7 cellular contexts compared by ENCODE assay signal in the genomic region with DNA sequence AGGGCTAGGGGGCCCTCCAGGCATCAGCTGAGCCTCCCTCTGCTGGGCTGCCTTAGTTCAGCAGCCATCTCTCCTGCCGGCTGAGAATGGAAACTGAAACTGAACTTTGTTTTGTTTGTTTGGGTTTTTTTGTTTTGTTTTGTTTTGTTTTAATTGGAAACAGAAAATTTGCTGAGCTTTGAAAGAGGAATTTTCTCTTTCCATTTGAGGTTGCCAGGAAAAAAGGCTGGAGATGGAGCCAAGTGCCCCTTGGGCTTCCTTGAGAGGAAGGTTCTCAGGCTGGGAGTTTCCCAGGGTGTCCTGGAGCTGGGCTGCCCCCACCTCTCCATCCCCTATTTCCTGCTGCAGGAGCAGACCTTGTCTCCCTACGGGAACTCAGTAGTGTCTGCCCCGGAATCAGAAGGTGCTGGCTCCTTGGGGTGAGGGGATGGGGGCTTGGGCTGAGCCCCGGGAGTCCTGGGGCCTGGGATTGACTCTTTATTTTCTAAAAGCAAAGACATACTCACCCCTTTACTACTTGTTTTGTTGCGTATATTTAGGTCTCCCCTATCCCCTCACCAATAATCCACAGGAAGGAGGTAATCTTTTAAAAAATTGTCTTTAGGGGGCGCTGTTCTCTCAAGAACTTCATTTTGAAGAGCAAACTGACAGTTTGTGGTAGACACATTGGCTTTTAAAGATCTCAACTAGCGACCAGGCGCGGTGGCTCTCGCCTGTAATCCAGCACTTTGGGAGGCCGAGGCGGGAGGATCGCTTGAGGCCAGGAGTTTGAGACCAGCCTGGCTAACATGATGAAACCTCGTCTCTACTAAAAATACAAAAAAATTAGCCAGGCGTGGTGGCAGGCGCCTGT. TPM values are rescaled to one million over a fixed set of nuclear protein-coding genes. Genes with fewer than 3 reads are reported as not detected.
A peak's percentile ranks its signal among the peaks of the same experiment; 100 is the strongest.
DNase-seq lines count a peak whose midpoint lies in the region; ATAC-seq, FAIRE-seq and TF ChIP-seq lines count a peak whose summit lies in the region.

No MANE protein-coding gene starts in this region.

- SMC1A ChIA-PET in GM12878 (lab: Charles Lee; ENCODE audit: uncharacterized antibody, unreplicated experiment), result interaction anchor here (0.6 to 4.0 kb wide), 39 partner anchors 12 to 479 kb away, joined by 3 to 35 read pairs (median 4); a partner anchor contains a TSS

- CTCF ChIA-PET in GM10248 (lab: Yijun Ruan, JAX), result interaction anchor here (0.7 to 3.8 kb wide), 50 partner anchors 8 to 636 kb away, joined by 3 to 25 read pairs (median 4); a partner anchor contains a TSS
- CTCF ChIA-PET in GM12878 (lab: Yijun Ruan, JAX), result interaction anchor here (0.6 to 5.6 kb wide), 62 partner anchors 11 to 608 kb away, joined by 3 to 80 read pairs (median 4); a partner anchor contains a TSS

- H4K20me1 ChIP-seq in GM12878 (ENCODE audit: control insufficient read depth, insufficient read depth) (no peaks in the 10 kb centered on the region), smooth muscle cell (ENCODE audit: low read depth) (no peaks in the 10 kb centered on the region)

- H3K4me1 ChIP-seq in GM12878 (ENCODE audit: control insufficient read depth, insufficient read depth, low read length), result peaks cover 10% of the 10 kb centered on the region
- H3K4me1 ChIP-seq in smooth muscle cell (ENCODE audit: low read depth), result no peaks in the 10 kb centered on the region

- 19% methylated on average over 16 of the region's 16 CpGs for WGBS in GM12878 (ENCODE audit: insufficient coverage, insufficient replicate concordance, low lambda C conversion rate, missing lambda C conversion rate)
- 47% methylated on average over 16 of the region's 16 CpGs for WGBS in smooth muscle cell (ENCODE audit: low lambda C conversion rate)

- in situ Hi-C loops in KBM-7 (cut with MboI; ENCODE audit: low pct_unique_long_range_greater_than_20kb, low sequenced_read_pairs), result no loop called here
- in situ Hi-C loops in GM12878 (cut with MboI), result no loop called here

- H3K4me3 ChIP-seq in GM12878 (peak overlapping the region; percentile 43), smooth muscle cell (peak overlapping the region; percentile 17)

- peak overlapping the region; percentile 89 for H3K9ac ChIP-seq in GM12878 (ENCODE audit: control insufficient read depth, insufficient read depth, low read length)
- H3K9ac ChIP-seq in smooth muscle cell (ENCODE audit: low read depth), result no peak overlapping the region

- DNase-seq in GM10248 (ENCODE audit: extremely low spot score) (peak; percentile 81), KBM-7 (peak; percentile 84), T-helper 1 cell (peak; percentile 35 to 80 (median 55)), GM12878 (ENCODE audit: low read depth, low spot score) (peak; percentile 56), iPS DF 4.7 (ENCODE audit: extremely low read depth, low spot score) (peak; percentile 49), smooth muscle cell (lab: John Stamatoyannopoulos, UW; ENCODE audit: unreplicated experiment) (peak; percentile 3)

- TF ChIP-seq POLR2A in GM12878 (IDR thresholded peaks at IDR 0.05; ENCODE audit: low read depth, low read length), result peak; percentile 63

- H3K79me2 ChIP-seq in GM12878 (ENCODE audit: control insufficient read depth, insufficient read depth, low read length) (no peaks in the 10 kb centered on the region), smooth muscle cell (ENCODE audit: low read depth) (no peaks in the 10 kb centered on the region)

- no TSS peak for BruUV-seq in GM12878 (replicated peaks; lab: Mats Ljungman, UMichigan)

- RAD21 ChIA-PET in GM12878 (lab: Charles Lee; ENCODE audit: unreplicated experiment), result interaction anchor here (0.6 to 3.9 kb wide), 41 partner anchors 8 to 480 kb away, joined by 3 to 26 read pairs (median 5); a partner anchor contains a TSS

- peak; percentile 61 for TF ChIP-seq CTCF in GM10248 (IDR thresholded peaks at IDR 0.05; ENCODE audit: control extremely low read depth, extremely low read depth, low read depth, missing control alignments)
- peak; percentile 50 to 66 (median 56); a peak in 5 of 6 replicates for TF ChIP-seq CTCF in GM12878 (IDR thresholded peaks at IDR 0.05 in 2 of 3, conservative IDR thresholded peaks at IDR 0.05 in 1 of 3; ENCODE audit: control insufficient read depth in 2 of 3, extremely low read depth in 1 of 3, insufficient read depth in 1 of 3, low read depth in 3 of 3, low read length in 3 of 3)
- peak; percentile 54 for TF ChIP-seq CTCF in smooth muscle cell (IDR thresholded peaks at IDR 0.05; ENCODE audit: borderline replicate concordance, insufficient read depth, poor library complexity, severe bottlenecking)

- no peaks in the 10 kb centered on the region for H3K27me3 ChIP-seq in GM12878 (replicated peaks in 1 of 2; ENCODE audit: control insufficient read depth in 2 of 2, insufficient read depth in 2 of 2, low read length in 1 of 2)
- no peaks in the 10 kb centered on the region for H3K27me3 ChIP-seq in smooth muscle cell (ENCODE audit: low read depth)

- H3K4me2 ChIP-seq in GM12878 (ENCODE audit: control insufficient read depth, insufficient read depth) (peak overlapping the region; percentile 98), smooth muscle cell (peak overlapping the region; percentile 59)

- H3F3A ChIP-seq in smooth muscle cell (ENCODE audit: low read depth), result no peaks in the 10 kb centered on the region

- POLR2A ChIA-PET in GM10248 (lab: Yijun Ruan, JAX), result interaction anchor here (0.6 to 0.7 kb wide), 3 partner anchors 32 to 366 kb away, joined by 3 to 11 read pairs (median 4); no protein-coding TSS in a partner anchor
- POLR2A ChIA-PET in GM12878 (lab: Charles Lee), result interaction anchor here (0.6 to 1.1 kb wide), 7 partner anchors 25 to 757 kb away, joined by 3 to 7 read pairs (median 3); a partner anchor contains a TSS

- H3K27ac ChIP-seq in GM12878 (ENCODE audit: control insufficient read depth, insufficient read depth), result peak overlapping the region; percentile 96
- no peak overlapping the region for H3K27ac ChIP-seq in smooth muscle cell (ENCODE audit: low read depth)

- H2AFZ ChIP-seq in GM12878 (ENCODE audit: control insufficient read depth, low read depth, low read length), result peak overlapping the region; percentile 97
- peak overlapping the region; percentile 73 for H2AFZ ChIP-seq in smooth muscle cell (ENCODE audit: low read depth)

- FAIRE-seq in GM12878 (lab: Jason Lieb, UNC), result peak; percentile 99

- H3K9me3 ChIP-seq in GM12878 (replicated peaks; ENCODE audit: control insufficient read depth, insufficient read depth, low read length) (no peaks in the 10 kb centered on the region), smooth muscle cell (replicated peaks; ENCODE audit: low read depth) (no peaks in the 10 kb centered on the region)

- H3K36me3 ChIP-seq in GM12878 (ENCODE audit: control insufficient read depth in 2 of 2, insufficient read depth in 2 of 2, low read length in 1 of 2), result no peaks in the 10 kb centered on the region
- no peaks in the 10 kb centered on the region for H3K36me3 ChIP-seq in smooth muscle cell (ENCODE audit: low read depth)

- TF ChIP-seq EP300 in GM12878 (IDR thresholded peaks at IDR 0.05; ENCODE audit: borderline replicate concordance in 1 of 2, control insufficient read depth in 1 of 2, low read depth in 2 of 2, low read length in 2 of 2), result no peak

- peak; percentile 69 for TF ChIP-seq RAD21 in GM12878 (IDR thresholded peaks at IDR 0.05; ENCODE audit: insufficient read depth, low read depth, low read length)

- ATAC-seq in GM21717 (IDR thresholded peaks at IDR 0.05; ENCODE audit: unreplicated experiment), result peak; percentile 69
- peak; percentile 96 for ATAC-seq in GM12878

- intact Hi-C loops in GM12878 (cut with micrococcal nuclease; ENCODE audit: unreplicated experiment), result loop anchor here (1.0 to 5.0 kb wide), 3 partner anchors 37 to 167 kb away; no protein-coding TSS in a partner anchor

TF ChIP-seq in GM12878, 131 proteins besides CTCF, POLR2A, EP300 and RAD21 (continues in another document):
- TF ChIP-seq PAX8 (IDR thresholded peaks at IDR 0.05), result no peak

RNA-seq across cellular contexts. Expression of a gene that starts 21.3 kb away (rescaled TPM):
- 2.0 and 2.4 TPM in 2 replicates for total RNA-seq in GM12878 (2013; cell fraction: nucleolus; rRNA removed)
- 4.4 and 4.6 TPM in 2 replicates for total RNA-seq in GM12878 (2014; rRNA removed)
- total RNA-seq in GM12878 (2014; rRNA removed; fragmentation: Illumina TruSeq; extraction: Trizol), result 2.3 and 3.4 TPM in 2 replicates
- 2.6 and 3.9 TPM in 2 replicates for total RNA-seq in GM12878 (2021)
- polyA plus RNA-seq in GM12878 (2011; ENCODE audit: low read depth), result 2.3 TPM
- 7.2 and 9.1 TPM in 2 replicates for polyA plus RNA-seq in GM12878 (2011; rRNA removed)
- 7.6 and 10.7 TPM in 2 replicates for polyA plus RNA-seq in GM12878 (2011; cell fraction: cytosol; rRNA removed)
- polyA plus RNA-seq in GM12878 (2011; cell fraction: nucleus; rRNA removed), result 2.0 and 2.8 TPM in 2 replicates
- 3.9 and 4.0 TPM in 2 replicates for polyA plus RNA-seq in GM12878 (2012)
- 2.1 and 2.9 TPM in 2 replicates for polyA plus RNA-seq in GM12878 (2014; fragmentation: Illumina TruSeq; extraction: Trizol)
- polyA plus RNA-seq in GM12878 (2014; fragmentation: Nextera tagmentation; extraction: Ambion mirVana), result 1 to 10 TPM; 2.5 to 2.7 TPM
- polyA plus RNA-seq in GM12878 (2014; rRNA removed), result 2.0 and 2.8 TPM in 2 replicates
- polyA plus RNA-seq in GM12878 (2016; fragmentation: Nextera tagmentation; extraction: Ambion mirVana), result 1 to 10 TPM; 2.6 to 2.7 TPM
- polyA minus RNA-seq in GM12878 (2011; rRNA and poly(A)+ RNA removed), result 5.7 and 6.7 TPM in 2 replicates
- 1.5 and 2.3 TPM in 2 replicates for polyA minus RNA-seq in GM12878 (2011; cell fraction: cytosol; rRNA and poly(A)+ RNA removed)
- polyA minus RNA-seq in GM12878 (2011; cell fraction: nucleus; rRNA and poly(A)+ RNA removed), result 1.1 and 2.8 TPM in 2 replicates
- total RNA-seq in smooth muscle cell, result 0.27 TPM in 1 of 2 replicates, not detected in the other
- polyA plus RNA-seq in smooth muscle cell, result not detected in 2 replicates

RNA-seq across cellular contexts. Expression of a gene that starts 44.1 kb away (rescaled TPM):
- total RNA-seq in GM12878 (2013; cell fraction: nucleolus; rRNA removed), result 16.6 and 17.9 TPM in 2 replicates
- total RNA-seq in GM12878 (2014; rRNA removed) (20.2 and 20.9 TPM in 2 replicates), GM12878 (2014; rRNA removed; fragmentation: Illumina TruSeq; extraction: Trizol) (14.9 and 15.2 TPM in 2 replicates), GM12878 (2021) (21.8 and 24.9 TPM in 2 replicates), smooth muscle cell (9.4 and 11.0 TPM in 2 replicates)
- 5.4 TPM for polyA plus RNA-seq in GM12878 (2011; ENCODE audit: low read depth)
- polyA plus RNA-seq in GM12878 (2011; rRNA removed) (10.0 and 14.0 TPM in 2 replicates), GM12878 (2014; fragmentation: Illumina TruSeq; extraction: Trizol) (15.2 and 22.4 TPM in 2 replicates), GM12878 (2014; fragmentation: Nextera tagmentation; extraction: Ambion mirVana) (10 to 100 TPM in 1 of 2 experiments, 1 to 10 TPM in 1; 7.5 to 10.2 TPM), GM12878 (2014; rRNA removed) (22.6 and 24.6 TPM in 2 replicates), GM12878 (2016; fragmentation: Nextera tagmentation; extraction: Ambion mirVana) (10 to 100 TPM; 30.3 to 30.8 TPM), smooth muscle cell (14.1 and 14.6 TPM in 2 replicates)
- 15.4 and 22.4 TPM in 2 replicates for polyA plus RNA-seq in GM12878 (2011; cell fraction: cytosol; rRNA removed)
- 9.9 and 13.9 TPM in 2 replicates for polyA plus RNA-seq in GM12878 (2011; cell fraction: nucleus; rRNA removed)
- 10.2 and 11.2 TPM in 2 replicates for polyA plus RNA-seq in GM12878 (2012)
- polyA minus RNA-seq in GM12878 (2011; rRNA and poly(A)+ RNA removed), result 5.4 and 10.1 TPM in 2 replicates
- polyA minus RNA-seq in GM12878 (2011; cell fraction: cytosol; rRNA and poly(A)+ RNA removed), result 5.6 and 6.7 TPM in 2 replicates
- 2.8 and 8.3 TPM in 2 replicates for polyA minus RNA-seq in GM12878 (2011; cell fraction: nucleus; rRNA and poly(A)+ RNA removed)

Comparison
In these comparisons a context has a peak if more than half of its experiments do, and no peak if none do; other contexts are left out.
1. DNase-seq: peak in every context shown above with its lines; median percentile 84 in KBM-7; 81 in GM10248; 56 in GM12878; 55 in T-helper 1 cell; 49 in iPS DF 4.7; 3 in smooth muscle cell.